Comparison of ENCODE assay signal across 9 cellular contexts in the genomic region with DNA sequence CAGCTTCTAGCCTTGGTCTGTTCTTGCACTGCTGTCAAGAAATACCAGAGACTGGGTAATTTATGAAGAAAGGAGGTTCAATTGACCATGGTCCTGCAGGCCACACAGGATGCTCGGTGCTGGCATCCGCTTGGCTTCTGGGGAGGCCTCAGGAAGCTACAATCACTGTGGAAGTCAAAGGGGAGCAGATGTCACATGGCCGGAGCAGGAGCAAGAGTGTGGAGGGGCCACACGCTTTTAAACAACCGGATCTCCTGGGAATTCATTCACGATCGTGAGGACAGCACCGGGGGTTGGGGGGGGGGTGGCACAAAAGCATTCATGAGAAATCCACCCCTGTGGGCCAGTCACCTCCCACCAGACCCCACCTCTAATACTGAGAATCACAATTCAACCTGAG.
"Had no signal": no experiment of that assay in that cellular context is flagged by ENCODE, and none has a peak within 500 bp of the region (broad histone marks: within the 10 kb centered on the region; RNA-seq: fewer than 3 reads in every experiment).

No MANE protein-coding gene starts in this region.

- H3K4me3 ChIP-seq: GM23248, HAP-1, K562 had no signal

- H3K9ac ChIP-seq: GM23248 had no signal

- H3K4me1 ChIP-seq: HAP-1 had no signal

- H3K36me3 ChIP-seq: HAP-1 had no signal

- H3K9me3 ChIP-seq: HAP-1 had no signal

- H3K27ac ChIP-seq: GM23248, HL-60 had no signal

- DNase-seq: GM23248, GOT3, H7, HFFc6, IMR-90, KG1 had no signal
